8 cellular contexts compared by ENCODE assay signal in genomic region chr2:23924589-23925359, GRCh38. TPM values are rescaled to one million over a fixed set of nuclear protein-coding genes. Genes with fewer than 3 reads are reported as not detected.
DNase-seq lines count a peak whose midpoint lies in the region; ATAC-seq, FAIRE-seq and TF ChIP-seq lines count a peak whose summit lies in the region.

No MANE protein-coding gene starts in this region.

- H3K9ac ChIP-seq in HepG2 (ENCODE audit: insufficient read depth, low read depth, low read length): peak overlapping the region; percentile 99
- H3K9ac ChIP-seq in mesenchymal stem cell (ENCODE audit: low read length): peak overlapping the region; percentile 99

- H3K27me3 ChIP-seq in HepG2 (ENCODE audit: control insufficient read depth in 1 of 2, insufficient read depth in 2 of 2, low read length in 2 of 2) (no peaks in the 10 kb centered on the region; a peak in 1 of 5 replicates), right lobe of liver (no peaks in the 10 kb centered on the region), mesenchymal stem cell (ENCODE audit: control insufficient read depth in 1 of 2, insufficient read depth in 1 of 2, low read length in 2 of 2) (no peaks in the 10 kb centered on the region)

- no peaks in the 10 kb centered on the region for H4K20me1 ChIP-seq in HepG2 (ENCODE audit: insufficient read depth, low read length)

- no peak overlapping the region for H2BK12ac ChIP-seq in mesenchymal stem cell (ENCODE audit: low read length in 2 of 2)

- H3K79me2 ChIP-seq in HepG2 (ENCODE audit: insufficient read depth, low read length): peaks cover 68% of the 10 kb centered on the region

- DNase-seq in HepG2 (ENCODE audit: low spot score) (no peak), right lobe of liver (no peak), mesenchymal stem cell (no peak), left colon (no peak), GM19240 (ENCODE audit: insufficient read length, low spot score) (no peak)
- no peak for DNase-seq in activated naive CD8-positive, alpha-beta T cell treated with anti-CD3 and anti-CD28 coated beads, Interleukin-2, amount 10 ng/mL, durations not matched to agents 7 days and 5 days
- DNase-seq in stimulated activated CD4-positive, alpha-beta T cell treated with anti-CD3 and anti-CD28 coated beads, Interleukin-4, amount 100 ng/mL, for 4 hours: no peak

- no peak for FAIRE-seq in HepG2 (lab: Jason Lieb, UNC)

- POLR2A ChIA-PET in HepG2 (lab: Yijun Ruan, JAX): interaction anchor here (0.7 to 5.1 kb wide), 6 partner anchors 10 to 436 kb away, joined by 3 to 135 read pairs (median 40); partner anchors contain the start of genes ITSN2, TP53I3 and UBXN2A
- POLR2A ChIA-PET in activated naive CD8-positive, alpha-beta T cell treated with anti-CD3 and anti-CD28 coated beads, Interleukin-2, amount 10 ng/mL, durations not matched to agents 7 days and 5 days (lab: Charles Lee): interaction anchor here (1.8 to 5.4 kb wide), 5 partner anchors 10 to 152 kb away, joined by 8 to 140 read pairs (median 22); partner anchors contain the start of genes FKBP1B, SF3B6, UBXN2A and WDCP

- peaks cover 6% of the 10 kb centered on the region for H3K36me3 Mint-ChIP-seq in activated naive CD8-positive, alpha-beta T cell treated with anti-CD3 and anti-CD28 coated beads, Interleukin-2, amount 10 ng/mL, durations not matched to agents 7 days and 5 days

- H2AK5ac ChIP-seq in mesenchymal stem cell (ENCODE audit: low read length, severe bottlenecking): no peak overlapping the region

- CTCF ChIA-PET in HepG2 (lab: Yijun Ruan, JAX; ENCODE audit: low intra/inter-chr PET ratio, low total read pairs): no interaction called here

- H2BK120ac ChIP-seq in mesenchymal stem cell (ENCODE audit: low read depth, low read length): no peak overlapping the region

- intact Hi-C loops in HepG2 (cut with micrococcal nuclease; ENCODE audit: unreplicated experiment) (loop anchor here (10.0 kb wide), 1 partner anchor 100 kb away; no protein-coding TSS in a partner anchor), right lobe of liver (cut with DNase I) (no loop called here), left colon (cut with DNase I, micrococcal nuclease) (loop anchor here in 1 of 2 donors (10.0 kb wide), 1 partner anchor 160 kb away; the partner anchor contains the start of gene TP53I3)

- no peak for TF ChIP-seq EP300 in HepG2 (IDR thresholded peaks at IDR 0.05; ENCODE audit: low read depth in 2 of 2, low read length in 2 of 2)
- no peak for TF ChIP-seq EP300 in HepG2 (CRISPR knock-in tag; IDR thresholded peaks at IDR 0.05; ENCODE audit: borderline replicate concordance)

- H3K9me3 ChIP-seq in HepG2 (ENCODE audit: low read length) (no peaks in the 10 kb centered on the region), right lobe of liver (no peaks in the 10 kb centered on the region), mesenchymal stem cell (ENCODE audit: control insufficient read depth, low read length) (no peaks in the 10 kb centered on the region)

- no peak overlapping the region for H3K14ac ChIP-seq in mesenchymal stem cell (ENCODE audit: low read length in 2 of 2)

- no peak overlapping the region for H2AFZ ChIP-seq in HepG2 (ENCODE audit: low read length)
- H2AFZ ChIP-seq in mesenchymal stem cell (ENCODE audit: low read depth, low read length): no peak overlapping the region

- TF ChIP-seq RAD21 in HepG2 (CRISPR knock-in tag; IDR thresholded peaks at IDR 0.05): no peak

- H3K9me3 Mint-ChIP-seq in activated naive CD8-positive, alpha-beta T cell treated with anti-CD3 and anti-CD28 coated beads, Interleukin-2, amount 10 ng/mL, durations not matched to agents 7 days and 5 days: no peaks in the 10 kb centered on the region

- no peak overlapping the region for H3K18ac ChIP-seq in mesenchymal stem cell (ENCODE audit: low read depth in 1 of 2, low read length in 2 of 2)

- TF ChIP-seq POLR2A in HepG2 (IDR thresholded peaks at IDR 0.05; ENCODE audit: insufficient read depth in 1 of 2, low read depth in 2 of 2, low read length in 2 of 2) (no peak), right lobe of liver (IDR thresholded peaks at IDR 0.05) (no peak)

- BruUV-seq in HepG2 (replicated peaks; lab: Mats Ljungman, UMichigan): no TSS peak

- H3K4me3 ChIP-seq in HepG2 (replicated peaks in 1 of 3; ENCODE audit: insufficient read depth in 1 of 3, low read depth in 2 of 3, low read length in 3 of 3): peak overlapping the region; percentile 90 to 98 (median 95); a peak in 5 of 6 replicates
- peak overlapping the region in 1 of 3 donors; percentile 76 for H3K4me3 ChIP-seq in right lobe of liver
- peak overlapping the region in 1 of 2 experiments; percentile 85 for H3K4me3 ChIP-seq in mesenchymal stem cell (ENCODE audit: insufficient read depth in 1 of 2, low read depth in 1 of 2, low read length in 2 of 2)

- H4K8ac ChIP-seq in mesenchymal stem cell (ENCODE audit: low read length): no peak overlapping the region

- no peak for ATAC-seq in HepG2
- no peak for ATAC-seq in right lobe of liver
- no peak for ATAC-seq in activated naive CD8-positive, alpha-beta T cell treated with anti-CD3 and anti-CD28 coated beads, Interleukin-2, amount 10 ng/mL, durations not matched to agents 7 days and 5 days (ENCODE audit: low read depth)
- no peak for ATAC-seq in HG03196 (IDR thresholded peaks at IDR 0.05; ENCODE audit: unreplicated experiment)
- ATAC-seq in left colon: no peak

- no peak overlapping the region for H3K4ac ChIP-seq in mesenchymal stem cell (ENCODE audit: low read depth in 1 of 2, low read length in 2 of 2)

- H2BK15ac ChIP-seq in mesenchymal stem cell (ENCODE audit: low read depth, poor library complexity, severe bottlenecking): no peak overlapping the region

- H3K4me1 ChIP-seq in HepG2 (ENCODE audit: insufficient read depth, low read length) (peaks cover 53% of the 10 kb centered on the region), right lobe of liver (peaks cover 0 to 32% (median 8%) of the 10 kb centered on the region in 4 donors), mesenchymal stem cell (ENCODE audit: control insufficient read depth, insufficient read depth, low read depth, low read length) (peaks cover 2% of the 10 kb centered on the region)

- peak overlapping the region; percentile 94 for H3K4me3 Mint-ChIP-seq in activated naive CD8-positive, alpha-beta T cell treated with anti-CD3 and anti-CD28 coated beads, Interleukin-2, amount 10 ng/mL, durations not matched to agents 7 days and 5 days

- no peak overlapping the region for H3K23ac ChIP-seq in mesenchymal stem cell (ENCODE audit: low read length in 2 of 2)

- no peak for TF ChIP-seq CTCF in HepG2 (CRISPR knock-in tag; IDR thresholded peaks at IDR 0.05)
- TF ChIP-seq CTCF in right lobe of liver (IDR thresholded peaks at IDR 0.05): no peak

- 18% methylated on average over 7 of the region's 7 CpGs for WGBS in HepG2 (ENCODE audit: low lambda C conversion rate)
- 36% methylated on average over 7 of the region's 7 CpGs for WGBS in right lobe of liver (ENCODE audit: insufficient coverage, low coverage, low lambda C conversion rate, missing lambda C conversion rate)
- WGBS in mesenchymal stem cell: 58% methylated on average over 3 of the region's 7 CpGs

- peaks cover 31% of the 10 kb centered on the region for H3K4me1 Mint-ChIP-seq in activated naive CD8-positive, alpha-beta T cell treated with anti-CD3 and anti-CD28 coated beads, Interleukin-2, amount 10 ng/mL, durations not matched to agents 7 days and 5 days

- no peak overlapping the region for H4K91ac ChIP-seq in mesenchymal stem cell (ENCODE audit: low read length)

- H3K79me1 ChIP-seq in mesenchymal stem cell (replicated peaks; ENCODE audit: low read length, poor library complexity, severe bottlenecking): peaks cover 11% of the 10 kb centered on the region

- H3K36me3 ChIP-seq in HepG2 (replicated peaks in 1 of 2; ENCODE audit: control insufficient read depth in 1 of 2, insufficient read depth in 2 of 2, low read length in 2 of 2) (no peaks in the 10 kb centered on the region), right lobe of liver (no peaks in the 10 kb centered on the region), mesenchymal stem cell (ENCODE audit: control insufficient read depth in 1 of 2, insufficient read depth in 2 of 2, low read depth in 1 of 2, low read length in 2 of 2) (no peaks in the 10 kb centered on the region)

- H2BK5ac ChIP-seq in mesenchymal stem cell (ENCODE audit: low read depth, low read length, poor library complexity, severe bottlenecking): no peak overlapping the region

- no peaks in the 10 kb centered on the region for H3K27me3 Mint-ChIP-seq in activated naive CD8-positive, alpha-beta T cell treated with anti-CD3 and anti-CD28 coated beads, Interleukin-2, amount 10 ng/mL, durations not matched to agents 7 days and 5 days

- in situ Hi-C loops in HepG2 (cut with HindIII; ENCODE audit: extremely low pct_ligation_motif_present, low pct_unique_long_range_greater_than_20kb): no loop called here

- H3K4me2 ChIP-seq in HepG2 (ENCODE audit: low read depth, low read length) (peak overlapping the region; percentile 88), mesenchymal stem cell (ENCODE audit: low read length, poor library complexity, severe bottlenecking) (no peak overlapping the region)

- peak overlapping the region; percentile 94 for H3K27ac ChIP-seq in HepG2 (ENCODE audit: extremely low read length, insufficient read depth, low read length)
- H3K27ac ChIP-seq in right lobe of liver: peak overlapping the region in 1 of 3 donors; percentile 97
- no peak overlapping the region for H3K27ac ChIP-seq in mesenchymal stem cell (ENCODE audit: low read length, poor library complexity, severe bottlenecking)

- H3K27ac Mint-ChIP-seq in activated naive CD8-positive, alpha-beta T cell treated with anti-CD3 and anti-CD28 coated beads, Interleukin-2, amount 10 ng/mL, durations not matched to agents 7 days and 5 days: peak overlapping the region; percentile 98

RNA-seq across cellular contexts. Expression of gene ATAD2B, which starts 2.1 kb away (rescaled TPM):
- total RNA-seq in HepG2 (2016; rRNA removed; fragmentation: Illumina TruSeq; extraction: Trizol) (22.2 and 22.4 TPM in 2 replicates), right lobe of liver (10 to 100 TPM in 1 of 6 experiments, 1 to 10 TPM in 5; 7.5 to 12.1 (median 8.8) TPM), left colon (10 to 100 TPM; 23.3 to 33.0 TPM)
- total RNA-seq in HepG2 (2016; cell fraction: cytosol; rRNA removed; fragmentation: Illumina TruSeq; extraction: Trizol; ENCODE audit: low read depth): 10.9 and 12.3 TPM in 2 replicates
- 19.8 and 20.5 TPM in 2 replicates for total RNA-seq in HepG2 (2016; cell fraction: insoluble cytoplasmic fraction; rRNA removed; fragmentation: Illumina TruSeq; extraction: Trizol)
- 7.4 and 9.3 TPM in 2 replicates for total RNA-seq in HepG2 (2016; cell fraction: membrane; rRNA removed; fragmentation: Illumina TruSeq; extraction: Trizol)
- 70.7 and 72.3 TPM in 2 replicates for total RNA-seq in HepG2 (2016; cell fraction: nucleus; rRNA removed; fragmentation: Illumina TruSeq; extraction: Trizol)
- polyA plus RNA-seq in HepG2 (2011; rRNA removed): 4.3 and 5.3 TPM in 2 replicates
- 1.4 and 2.3 TPM in 2 replicates for polyA plus RNA-seq in HepG2 (2011; cell fraction: cytosol; rRNA removed)
- 8.1 and 8.9 TPM in 2 replicates for polyA plus RNA-seq in HepG2 (2011; cell fraction: nucleus; rRNA removed)
- 4.7 and 5.9 TPM in 2 replicates for polyA plus RNA-seq in HepG2 (2012)
- polyA plus RNA-seq in HepG2 (2016; cell fraction: cytosol; fragmentation: Illumina TruSeq; extraction: Trizol; ENCODE audit: low read depth): 0.41 and 0.47 TPM in 2 replicates
- polyA plus RNA-seq in HepG2 (2016; cell fraction: insoluble cytoplasmic fraction; fragmentation: Illumina TruSeq; extraction: Trizol; ENCODE audit: low read depth): 12.2 and 12.4 TPM in 2 replicates
- polyA plus RNA-seq in HepG2 (2016; cell fraction: membrane; fragmentation: Illumina TruSeq; extraction: Trizol; ENCODE audit: low read depth): 1.2 and 1.5 TPM in 2 replicates
- polyA plus RNA-seq in HepG2 (2016; cell fraction: nucleus; fragmentation: Illumina TruSeq; extraction: Trizol; ENCODE audit: insufficient read depth, low read depth): 20.5 and 23.2 TPM in 2 replicates
- 8.7 and 11.9 TPM in 2 replicates for polyA minus RNA-seq in HepG2 (2011; rRNA and poly(A)+ RNA removed; ENCODE audit: low replicate concordance)
- 7.4 and 8.0 TPM in 2 replicates for polyA minus RNA-seq in HepG2 (2011; cell fraction: cytosol; rRNA and poly(A)+ RNA removed)
- polyA minus RNA-seq in HepG2 (2011; cell fraction: nucleus; rRNA and poly(A)+ RNA removed): 90.0 and 94.1 TPM in 2 replicates
- 10 to 100 TPM; 33.2 to 34.6 TPM for total RNA-seq in activated naive CD8-positive, alpha-beta T cell treated with anti-CD3 and anti-CD28 coated beads, Interleukin-2, amount 10 ng/mL, durations not matched to agents 7 days and 5 days
- 2.3 TPM for polyA plus RNA-seq in mesenchymal stem cell (2013, experiment 1 of 2)
- polyA plus RNA-seq in mesenchymal stem cell (2013, experiment 2 of 2): 2.2 TPM

RNA-seq across cellular contexts. Expression of gene UBXN2A, which starts 15.5 kb away (rescaled TPM):
- total RNA-seq in HepG2 (2016; rRNA removed; fragmentation: Illumina TruSeq; extraction: Trizol): 20.9 and 29.6 TPM in 2 replicates
- total RNA-seq in HepG2 (2016; cell fraction: cytosol; rRNA removed; fragmentation: Illumina TruSeq; extraction: Trizol; ENCODE audit: low read depth): 27.1 and 28.7 TPM in 2 replicates
- 20.2 and 28.7 TPM in 2 replicates for total RNA-seq in HepG2 (2016; cell fraction: insoluble cytoplasmic fraction; rRNA removed; fragmentation: Illumina TruSeq; extraction: Trizol)
- total RNA-seq in HepG2 (2016; cell fraction: membrane; rRNA removed; fragmentation: Illumina TruSeq; extraction: Trizol): 26.5 and 28.1 TPM in 2 replicates
- 10.3 and 12.4 TPM in 2 replicates for total RNA-seq in HepG2 (2016; cell fraction: nucleus; rRNA removed; fragmentation: Illumina TruSeq; extraction: Trizol)
- polyA plus RNA-seq in HepG2 (2011; rRNA removed): 6.8 and 8.3 TPM in 2 replicates
- polyA plus RNA-seq in HepG2 (2011; cell fraction: cytosol; rRNA removed): 3.4 and 6.0 TPM in 2 replicates
- polyA plus RNA-seq in HepG2 (2011; cell fraction: nucleus; rRNA removed): 1.2 and 2.1 TPM in 2 replicates
- 10.9 and 12.3 TPM in 2 replicates for polyA plus RNA-seq in HepG2 (2012)
- polyA plus RNA-seq in HepG2 (2016; cell fraction: cytosol; fragmentation: Illumina TruSeq; extraction: Trizol; ENCODE audit: low read depth): 7.9 and 10.5 TPM in 2 replicates
- polyA plus RNA-seq in HepG2 (2016; cell fraction: insoluble cytoplasmic fraction; fragmentation: Illumina TruSeq; extraction: Trizol; ENCODE audit: low read depth): 23.8 and 26.5 TPM in 2 replicates
- 17.4 and 18.7 TPM in 2 replicates for polyA plus RNA-seq in HepG2 (2016; cell fraction: membrane; fragmentation: Illumina TruSeq; extraction: Trizol; ENCODE audit: low read depth)
- 10.8 and 12.2 TPM in 2 replicates for polyA plus RNA-seq in HepG2 (2016; cell fraction: nucleus; fragmentation: Illumina TruSeq; extraction: Trizol; ENCODE audit: insufficient read depth, low read depth)
- 2.1 and 4.2 TPM in 2 replicates for polyA minus RNA-seq in HepG2 (2011; rRNA and poly(A)+ RNA removed; ENCODE audit: low replicate concordance)
- 6.2 and 6.5 TPM in 2 replicates for polyA minus RNA-seq in HepG2 (2011; cell fraction: cytosol; rRNA and poly(A)+ RNA removed)
- polyA minus RNA-seq in HepG2 (2011; cell fraction: nucleus; rRNA and poly(A)+ RNA removed): 9.0 and 11.8 TPM in 2 replicates
- total RNA-seq in right lobe of liver: 1 to 10 TPM; 4.6 to 7.9 (median 6.2) TPM
- 10 to 100 TPM; 11.2 to 12.4 TPM for total RNA-seq in activated naive CD8-positive, alpha-beta T cell treated with anti-CD3 and anti-CD28 coated beads, Interleukin-2, amount 10 ng/mL, durations not matched to agents 7 days and 5 days
- polyA plus RNA-seq in mesenchymal stem cell (2013, experiment 1 of 2): 15.2 TPM
- polyA plus RNA-seq in mesenchymal stem cell (2013, experiment 2 of 2): 14.4 TPM
- 10 to 100 TPM; 15.6 to 15.8 TPM for total RNA-seq in left colon
